ENCODE assay signal across 27 cellular contexts in genomic region chr12:56810918-56811317, GRCh38.
"Had no signal": no experiment of that assay in that cellular context is flagged by ENCODE, and none has a peak within 500 bp of the region (broad histone marks: within the 10 kb centered on the region; RNA-seq: fewer than 3 reads in every experiment).

No MANE protein-coding gene starts in this region.

- H3K9me3 Mint-ChIP-seq: type B pancreatic cell had no signal

- H3K36me3 ChIP-seq: stomach, suprapubic skin, thoracic aorta, thyroid gland, tibial artery, tibial nerve, transverse colon, upper lobe of left lung, upper lobe of right lung, uterus, vagina had no signal

- H3K4me1 ChIP-seq: stomach, suprapubic skin, testis, thyroid gland, tibial artery, tibial nerve, transverse colon, upper lobe of left lung, upper lobe of right lung, uterus, vagina had no signal

- H3K4me3 Mint-ChIP-seq: stimulated activated effector memory CD8-positive, alpha-beta T cell treated with anti-CD3 and anti-CD28 coated beads, Interleukin-12 subunit alpha, Interleukin-12 subunit beta, amount 100 ng/mL, for 72 hours; stimulated activated memory B cell treated with anti-CD40 and anti-IgM and Interleukin-4, amounts not matched to agents 10 μg/mL and 1 μg/mL and 100 μg/mL, for 72 hours; stimulated activated naive B cell treated with anti-CD40 and anti-IgM and Interleukin-4, amounts not matched to agents 10 μg/mL and 1 μg/mL and 100 μg/mL, for 72 hours; stimulated activated naive CD8-positive, alpha-beta T cell treated with anti-CD3 and anti-CD28 coated beads, Interleukin-15, amount 100 ng/mL, for 72 hours; stimulated activated naive CD8-positive, alpha-beta T cell treated with anti-CD3 and anti-CD28 coated beads, Interleukin-15, Interleukin-2, amounts not matched to agents 100 ng/mL and 50 ng/mL, for 24 hours; type B pancreatic cell had no signal

- H3K27me3 ChIP-seq: stomach, suprapubic skin, testis, thyroid gland, tibial artery, tibial nerve, transverse colon, upper lobe of left lung, upper lobe of right lung, uterus, vagina had no signal

- DNase-seq: stimulated activated CD4-positive, alpha-beta T cell treated with anti-CD3 and anti-CD28 coated beads, Interleukin-2, amount 100 ng/mL, for 48 hours; stimulated activated CD4-positive, alpha-beta T cell treated with anti-CD3 and anti-CD28 coated beads, Interleukin-4, amount 100 ng/mL, for 1 hour; stimulated activated CD4-positive, alpha-beta T cell treated with anti-CD3 and anti-CD28 coated beads, Interleukin-4, amount 100 ng/mL, for 24 hours; stimulated activated CD4-positive, alpha-beta T cell treated with anti-CD3 and anti-CD28 coated beads, Interleukin-4, amount 100 ng/mL, for 4 hours; stimulated activated CD8-positive, alpha-beta memory T cell treated with anti-CD3 and anti-CD28 coated beads, Interleukin-4, amount 100 ng/mL, for 48 hours; stimulated activated naive B cell treated with anti-CD40 and anti-IgM and Interleukin-4, amounts not matched to agents 10 μg/mL and 1 μg/mL and 100 μg/mL, for 72 hours; stimulated activated naive CD4-positive, alpha-beta T cell; stimulated activated naive CD4-positive, alpha-beta T cell treated with Interleukin-2 at 50 U/mL for 16 hours; stimulated activated naive CD8-positive, alpha-beta T cell treated with anti-CD3 and anti-CD28 coated beads, Interleukin-15, amount 100 ng/mL, for 72 hours; stimulated activated naive CD8-positive, alpha-beta T cell treated with anti-CD3 and anti-CD28 coated beads, Interleukin-15, Interleukin-2, amounts not matched to agents 100 U/mL and 50 U/mL, for 24 hours; stomach; testis; thyroid gland; tibial artery; transverse colon; trophoblast cell; upper lobe of right lung; uterus had no signal

- H3K9me3 ChIP-seq: testis, upper lobe of right lung had no signal

- H3K27ac Mint-ChIP-seq: stimulated activated effector memory CD8-positive, alpha-beta T cell treated with anti-CD3 and anti-CD28 coated beads, Interleukin-12 subunit alpha, Interleukin-12 subunit beta, amount 100 ng/mL, for 72 hours; stimulated activated memory B cell treated with anti-CD40 and anti-IgM and Interleukin-4, amounts not matched to agents 10 μg/mL and 1 μg/mL and 100 μg/mL, for 72 hours; stimulated activated naive B cell treated with anti-CD40 and anti-IgM and Interleukin-4, amounts not matched to agents 10 μg/mL and 1 μg/mL and 100 μg/mL, for 72 hours; stimulated activated naive CD8-positive, alpha-beta T cell treated with anti-CD3 and anti-CD28 coated beads, Interleukin-15, amount 100 ng/mL, for 72 hours; stimulated activated naive CD8-positive, alpha-beta T cell treated with anti-CD3 and anti-CD28 coated beads, Interleukin-15, Interleukin-2, amounts not matched to agents 100 ng/mL and 50 ng/mL, for 24 hours; type B pancreatic cell had no signal

- ATAC-seq: stimulated activated effector memory CD8-positive, alpha-beta T cell treated with anti-CD3 and anti-CD28 coated beads, Interleukin-12 subunit alpha, Interleukin-12 subunit beta, amount 100 ng/mL, for 72 hours; stimulated activated memory B cell treated with anti-CD40 and anti-IgM and Interleukin-4, amounts not matched to agents 10 μg/mL and 1 μg/mL and 100 μg/mL, for 72 hours; stimulated activated naive B cell treated with anti-CD40 and anti-IgM and Interleukin-4, amounts not matched to agents 10 μg/mL and 1 μg/mL and 100 μg/mL, for 72 hours; stimulated activated naive CD8-positive, alpha-beta T cell treated with anti-CD3 and anti-CD28 coated beads, Interleukin-15, amount 100 ng/mL, for 72 hours; stimulated activated naive CD8-positive, alpha-beta T cell treated with anti-CD3 and anti-CD28 coated beads, Interleukin-15, Interleukin-2, amounts not matched to agents 100 U/mL and 50 U/mL, for 24 hours; upper lobe of right lung had no signal

- H3K36me3 Mint-ChIP-seq: stimulated activated effector memory CD8-positive, alpha-beta T cell treated with anti-CD3 and anti-CD28 coated beads, Interleukin-12 subunit alpha, Interleukin-12 subunit beta, amount 100 ng/mL, for 72 hours; stimulated activated memory B cell treated with anti-CD40 and anti-IgM and Interleukin-4, amounts not matched to agents 10 μg/mL and 1 μg/mL and 100 μg/mL, for 72 hours; type B pancreatic cell had no signal

- H3K4me1 Mint-ChIP-seq: stimulated activated effector memory CD8-positive, alpha-beta T cell treated with anti-CD3 and anti-CD28 coated beads, Interleukin-12 subunit alpha, Interleukin-12 subunit beta, amount 100 ng/mL, for 72 hours; stimulated activated memory B cell treated with anti-CD40 and anti-IgM and Interleukin-4, amounts not matched to agents 10 μg/mL and 1 μg/mL and 100 μg/mL, for 72 hours; stimulated activated naive B cell treated with anti-CD40 and anti-IgM and Interleukin-4, amounts not matched to agents 10 μg/mL and 1 μg/mL and 100 μg/mL, for 72 hours; stimulated activated naive CD8-positive, alpha-beta T cell treated with anti-CD3 and anti-CD28 coated beads, Interleukin-15, amount 100 ng/mL, for 72 hours had no signal

- H3K27me3 Mint-ChIP-seq: stimulated activated naive CD8-positive, alpha-beta T cell treated with anti-CD3 and anti-CD28 coated beads, Interleukin-15, amount 100 ng/mL, for 72 hours; stimulated activated naive CD8-positive, alpha-beta T cell treated with anti-CD3 and anti-CD28 coated beads, Interleukin-15, Interleukin-2, amounts not matched to agents 100 ng/mL and 50 ng/mL, for 24 hours had no signal

- H3K4me3 ChIP-seq: stomach, suprapubic skin, testis, thoracic aorta, thyroid gland, tibial artery, tibial nerve, transverse colon, upper lobe of left lung, upper lobe of right lung, uterus, vagina had no signal

- H3K27ac ChIP-seq: stomach, suprapubic skin, testis, thoracic aorta, thyroid gland, tibial artery, tibial nerve, transverse colon, upper lobe of left lung, upper lobe of right lung, uterus, vagina had no signal
